ENCODE assay signal across 8 cellular contexts in the genomic region with DNA sequence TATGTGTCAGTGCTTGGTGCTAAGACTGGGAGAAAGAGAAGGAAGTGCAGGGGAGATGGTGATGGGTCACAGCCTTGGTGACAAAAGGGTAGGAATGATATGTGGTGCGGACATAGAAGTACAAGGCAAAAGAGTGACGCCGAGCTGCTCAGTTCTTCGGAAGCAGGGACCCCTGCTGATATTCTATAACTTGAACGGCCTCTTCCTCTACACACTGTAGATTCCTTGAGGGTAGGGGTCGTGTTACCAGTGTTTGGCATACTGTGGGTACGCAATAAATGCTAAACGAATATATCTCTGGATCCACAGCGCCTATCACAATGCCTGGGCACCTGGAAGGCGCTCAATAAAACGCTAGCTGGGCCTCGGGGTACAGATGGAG. TPM values are rescaled to one million over a fixed set of nuclear protein-coding genes. Genes with fewer than 3 reads are reported as not detected.
DNase-seq lines count a peak whose midpoint lies in the region; ATAC-seq, FAIRE-seq and TF ChIP-seq lines count a peak whose summit lies in the region.

No MANE protein-coding gene starts in this region.

- FAIRE-seq in GM18507 (lab: Jason Lieb, UNC) = peak; percentile 12

- no peaks in the 10 kb centered on the region for H3K9me3 ChIP-seq in Peyer's patch
- H3K9me3 ChIP-seq in right atrium auricular region = no peaks in the 10 kb centered on the region

- H3K4me3 ChIP-seq in Peyer's patch = peak overlapping the region; percentile 59 to 98 (median 73)
- H3K4me3 ChIP-seq in right atrium auricular region = peak overlapping the region; percentile 79 to 83
- H3K4me3 ChIP-seq in skin epidermis = peak overlapping the region; percentile 56 to 86 (median 77)

- H3K27me3 Mint-ChIP-seq in T-helper 2 cell treated with Interferon-gamma antibody and Interleukin-4, amounts not matched to agents 5 μg/mL and 100 μg/mL, for 36 hours (ENCODE audit: low read depth) = peaks cover 13% of the 10 kb centered on the region

- H3K4me3 Mint-ChIP-seq in T-helper 2 cell treated with Interferon-gamma antibody and Interleukin-4, amounts not matched to agents 5 μg/mL and 100 μg/mL, for 36 hours = no peak overlapping the region

- DNase-seq in GM18507 (ENCODE audit: extremely low spot score, insufficient read length, low read depth) = no peak
- DNase-seq in Peyer's patch = no peak
- DNase-seq in right atrium auricular region (ENCODE audit: low spot score) = no peak
- no peak for DNase-seq in T-helper 2 cell treated with Interferon-gamma antibody and Interleukin-4, amounts not matched to agents 5 μg/mL and 100 μg/mL, for 36 hours (ENCODE audit: low spot score)
- no peak for DNase-seq in activated CD4-positive, alpha-beta T cell treated with anti-CD3 and anti-CD28 coated beads for 1 hour

- H3K9me3 Mint-ChIP-seq in T-helper 2 cell treated with Interferon-gamma antibody and Interleukin-4, amounts not matched to agents 5 μg/mL and 100 μg/mL, for 36 hours = no peaks in the 10 kb centered on the region

- TF ChIP-seq POLR2A in Peyer's patch (IDR thresholded peaks at IDR 0.05) (no peak), GM18505 (IDR thresholded peaks at IDR 0.05; ENCODE audit: borderline replicate concordance, extremely low read depth, insufficient read depth, insufficient read length) (no peak)

- ATAC-seq in GM18517 (IDR thresholded peaks at IDR 0.05; ENCODE audit: unreplicated experiment) (no peak), GM18505 (IDR thresholded peaks at IDR 0.05; ENCODE audit: unreplicated experiment) (no peak)

- H3K27ac ChIP-seq in Peyer's patch (peak overlapping the region; percentile 77 to 88 (median 84)), right atrium auricular region (peak overlapping the region; percentile 85 to 88), skin epidermis (peak overlapping the region; percentile 17 to 91 (median 85))

- no peaks in the 10 kb centered on the region for H3K27me3 ChIP-seq in Peyer's patch
- no peaks in the 10 kb centered on the region for H3K27me3 ChIP-seq in right atrium auricular region

- H3K4me1 Mint-ChIP-seq in T-helper 2 cell treated with Interferon-gamma antibody and Interleukin-4, amounts not matched to agents 5 μg/mL and 100 μg/mL, for 36 hours (ENCODE audit: low read depth) = peaks cover 9% of the 10 kb centered on the region

- H3K4me1 ChIP-seq in Peyer's patch (peaks cover 0 to 11% (median 0%) of the 10 kb centered on the region in 4 donors), right atrium auricular region (peaks cover 0 to 15% of the 10 kb centered on the region in 2 donors)

- H3K36me3 ChIP-seq in Peyer's patch = no peaks in the 10 kb centered on the region
- H3K36me3 ChIP-seq in right atrium auricular region = no peaks in the 10 kb centered on the region

- H3K36me3 Mint-ChIP-seq in T-helper 2 cell treated with Interferon-gamma antibody and Interleukin-4, amounts not matched to agents 5 μg/mL and 100 μg/mL, for 36 hours (ENCODE audit: low read depth) = no peaks in the 10 kb centered on the region

- no peak for TF ChIP-seq CTCF in Peyer's patch (IDR thresholded peaks at IDR 0.05)
- TF ChIP-seq CTCF in right atrium auricular region (IDR thresholded peaks at IDR 0.05) = no peak

- H3K27ac Mint-ChIP-seq in T-helper 2 cell treated with Interferon-gamma antibody and Interleukin-4, amounts not matched to agents 5 μg/mL and 100 μg/mL, for 36 hours = no peak overlapping the region

RNA-seq across cellular contexts. Expression of a gene that starts 0.5 kb away (rescaled TPM):
- total RNA-seq in Peyer's patch = 1 to 10 TPM; 4.0 to 6.0 (median 5.0) TPM
- 10 to 100 TPM in 1 of 2 donors, 1 to 10 TPM in 1; 6.2 to 14.0 TPM for total RNA-seq in right atrium auricular region

RNA-seq across cellular contexts. Expression of a gene that starts 16.9 kb away (rescaled TPM):
- total RNA-seq in Peyer's patch (10 to 100 TPM; 31.5 to 71.8 (median 46.7) TPM), right atrium auricular region (10 to 100 TPM; 20.2 to 30.7 TPM)
